ENCODE assay signal across 1 cellular context in genomic region chr11:332651-333480, GRCh38.
TF ChIP-seq lines count a peak whose summit lies in the region.

No MANE protein-coding gene starts in this region.

TF ChIP-seq in HepG2, 621 proteins besides CTCF, POLR2A, EP300 and RAD21:
- TF ChIP-seq ZNF687 (CRISPR knock-in tag; IDR thresholded peaks at IDR 0.05): 0 out of 2 replicates have a peak, but pooled peaks have one; percentile 22
- TF ChIP-seq ELF4 (CRISPR knock-in tag; IDR thresholded peaks at IDR 0.05; ENCODE audit: borderline replicate concordance): no peak
- no peak for TF ChIP-seq XRCC5 (optimal IDR thresholded peaks at IDR 0.05; ENCODE audit: low read length)
- no peak for TF ChIP-seq SIX1 (CRISPR knock-in tag; IDR thresholded peaks at IDR 0.05; ENCODE audit: borderline replicate concordance)
- no peak for TF ChIP-seq FOXO1 (CRISPR knock-in tag; IDR thresholded peaks at IDR 0.05)
- no peak for TF ChIP-seq ZNF24 (IDR thresholded peaks at IDR 0.05)
- no peak for TF ChIP-seq ZBTB1 (CRISPR knock-in tag; IDR thresholded peaks at IDR 0.05; ENCODE audit: borderline replicate concordance)
- peak; percentile 98 for TF ChIP-seq RBAK (CRISPR knock-in tag; IDR thresholded peaks at IDR 0.05)
- TF ChIP-seq ZNF276 (CRISPR knock-in tag; IDR thresholded peaks at IDR 0.05; ENCODE audit: low read depth): no peak
TF ChIP-seq in HepG2: peak in this region for 2.
